ENCODE assay signal across 22 cellular contexts in genomic region chrX:30153881-30154260, GRCh38.
DNase-seq lines count a peak whose midpoint lies in the region; TF ChIP-seq lines count a peak whose summit lies in the region.
"Had no signal": no experiment of that assay in that cellular context is flagged by ENCODE, and none has a peak within 500 bp of the region (broad histone marks: within the 10 kb centered on the region; RNA-seq: fewer than 3 reads in every experiment).

No MANE protein-coding gene starts in this region.

- H3K36me3 ChIP-seq in H7 (replicated peaks; ENCODE audit: control insufficient read depth, insufficient read depth, low read length), result no peaks in the 10 kb centered on the region
- H3K36me3 ChIP-seq: spleen, vagina had no signal

- TF ChIP-seq CTCF in retinal pigment epithelial cell (conservative IDR thresholded peaks at IDR 0.05; ENCODE audit: low read depth, low read length), result no peak

- H3K4me3 ChIP-seq in retinal pigment epithelial cell (ENCODE audit: low read length) (no peak overlapping the region), H7 (ENCODE audit: insufficient read depth, low read depth, low read length) (no peak overlapping the region)
- H3K4me3 ChIP-seq: spleen, testis, vagina had no signal

- no peaks in the 10 kb centered on the region for H3K27me3 ChIP-seq in H7 (ENCODE audit: control insufficient read depth, insufficient read depth, low read length)
- H3K27me3 ChIP-seq: spleen, testis, vagina had no signal

- DNase-seq in EH (ENCODE audit: low read depth) (peak; percentile 77), NCI-H226 (peak; percentile 5), dedifferentiated amniotic fluid mesenchymal stem cell (ENCODE audit: extremely low spot score) (peak; percentile 39), retinal pigment epithelial cell (ENCODE audit: low read depth) (peak; percentile 6), mucosa of gallbladder (ENCODE audit: low spot score) (no peak), middle frontal gyrus (ENCODE audit: extremely low spot score, low spot score) (no peak), H7 (no peak)
- DNase-seq in stimulated activated naive CD4-positive, alpha-beta T cell (lab: John Stamatoyannopoulos, UW), result no peak
- DNase-seq: activated CD4-positive, alpha-beta memory T cell treated with anti-CD3 and anti-CD28 coated beads for 36 hours; AML-193; CD8-positive, alpha-beta memory T cell; effector CD8-positive, alpha-beta T cell; naive thymus-derived CD4-positive, alpha-beta T cell; NCI-H1092 treated with DMSO at 0.1 percent for 48 hours; NCI-H2029; occipital lobe; retina; spleen; stimulated activated CD4-positive, alpha-beta T cell treated with anti-CD3 and anti-CD28 coated beads, Interleukin-4, amount 100 ng/mL, for 1 hour; stimulated activated naive B cell treated with anti-CD40 and anti-IgM and Interleukin-4, amounts not matched to agents 10 μg/mL and 1 μg/mL and 100 μg/mL, for 72 hours; testis had no signal

Comparison
In these comparisons a context has a peak if more than half of its experiments do, and no peak if none do; other contexts are left out.
1. DNase-seq: peak in EH (single experiment), NCI-H226 (single experiment), dedifferentiated amniotic fluid mesenchymal stem cell (single experiment) and retinal pigment epithelial cell (single experiment); none in mucosa of gallbladder (single experiment), middle frontal gyrus (single experiment), stimulated activated naive CD4-positive, alpha-beta T cell (0 of 6) and H7 (single experiment).